In genomic region chr6:138504764-138505689, GRCh38 we compare ENCODE assay signal across 29 cellular contexts. TPM values are rescaled to one million over a fixed set of nuclear protein-coding genes. Genes with fewer than 3 reads are reported as not detected.
DNase-seq lines count a peak whose midpoint lies in the region; ATAC-seq, FAIRE-seq and TF ChIP-seq lines count a peak whose summit lies in the region.
"Had no signal": no experiment of that assay in that cellular context is flagged by ENCODE, and none has a peak within 500 bp of the region (broad histone marks: within the 10 kb centered on the region; RNA-seq: fewer than 3 reads in every experiment).

No MANE protein-coding gene starts in this region.

- no peaks in the 10 kb centered on the region for H3K9me3 ChIP-seq in WERI-Rb-1 (ENCODE audit: severe bottlenecking)
- no peaks in the 10 kb centered on the region for H3K9me3 ChIP-seq in HepG2 (ENCODE audit: low read length)
- H3K9me3 ChIP-seq in small intestine (ENCODE audit: control insufficient read depth, low read depth): no peaks in the 10 kb centered on the region
- H3K9me3 ChIP-seq: BLaER1 treated with 17β-estradiol and CSF1 and Interleukin-3, amounts not matched to agents 10 nM and 100 nM; breast epithelium; upper lobe of left lung had no signal

- peak overlapping the region; percentile 69 for H3K27ac ChIP-seq in WERI-Rb-1
- peak overlapping the region; percentile 80 for H3K27ac ChIP-seq in HepG2 (ENCODE audit: extremely low read length, insufficient read depth, low read length)
- peak overlapping the region; percentile 70 to 76 for H3K27ac ChIP-seq in small intestine (ENCODE audit: low read depth in 1 of 2, low read length in 1 of 2)
- H3K27ac ChIP-seq: BLaER1 treated with 17β-estradiol and CSF1 and Interleukin-3, amounts not matched to agents 10 nM and 100 nM; breast epithelium; epithelial cell of prostate; GM23248; upper lobe of left lung had no signal

- no peak overlapping the region for H3K4me3 ChIP-seq in WERI-Rb-1 (ENCODE audit: low read depth, low read length)
- peak overlapping the region; percentile 11 to 64 (median 33) for H3K4me3 ChIP-seq in HepG2 (replicated peaks in 1 of 3; ENCODE audit: insufficient read depth in 1 of 3, low read depth in 2 of 3, low read length in 3 of 3)
- H3K4me3 ChIP-seq in small intestine (ENCODE audit: low read depth in 1 of 2, low read length in 2 of 2): no peak overlapping the region
- H3K4me3 ChIP-seq: BLaER1 treated with 17β-estradiol and CSF1 and Interleukin-3, amounts not matched to agents 10 nM and 100 nM; breast epithelium; GM23248; upper lobe of left lung had no signal

- intact Hi-C loops in HepG2 (cut with micrococcal nuclease; ENCODE audit: unreplicated experiment): loop anchor here (1.0 to 5.0 kb wide), 4 partner anchors 38 to 388 kb away; no protein-coding TSS in a partner anchor

- FAIRE-seq in HepG2 (lab: Jason Lieb, UNC) (no peak), small intestine (lab: Jason Lieb, UNC) (no peak)

- in situ Hi-C loops in HepG2 (cut with HindIII; ENCODE audit: extremely low pct_ligation_motif_present, low pct_unique_long_range_greater_than_20kb): loop anchor here (5.0 kb wide), 2 partner anchors 73 to 388 kb away; no protein-coding TSS in a partner anchor

- no peak for TF ChIP-seq CTCF in WERI-Rb-1 (IDR thresholded peaks at IDR 0.05; ENCODE audit: low read depth, low read length)
- no peak for TF ChIP-seq CTCF in HepG2 (CRISPR knock-in tag; IDR thresholded peaks at IDR 0.05)

- H3K4me1 ChIP-seq in HepG2 (ENCODE audit: insufficient read depth, low read length): peaks cover 98% of the 10 kb centered on the region
- H3K4me1 ChIP-seq in small intestine (ENCODE audit: control insufficient read depth in 2 of 2, insufficient read depth in 1 of 2, low read depth in 1 of 2, low read length in 1 of 2): peaks cover 4% of the 10 kb centered on the region in 2 donors
- H3K4me1 ChIP-seq: breast epithelium had no signal

- no peak for TF ChIP-seq RAD21 in HepG2 (CRISPR knock-in tag; IDR thresholded peaks at IDR 0.05)

- H3K79me2 ChIP-seq in HepG2 (ENCODE audit: insufficient read depth, low read length): peaks cover 67% of the 10 kb centered on the region

- H3K4me2 ChIP-seq in HepG2 (ENCODE audit: low read depth, low read length): peak overlapping the region; percentile 82

- CTCF ChIA-PET in HepG2 (lab: Yijun Ruan, JAX; ENCODE audit: low intra/inter-chr PET ratio, low total read pairs): interaction anchor here (0.9 kb wide), 1 partner anchor 76 kb away, joined by 3 read pairs; no protein-coding TSS in a partner anchor

- no peaks in the 10 kb centered on the region for H4K20me1 ChIP-seq in HepG2 (ENCODE audit: insufficient read depth, low read length)
- H4K20me1 ChIP-seq: BLaER1 treated with 17β-estradiol and CSF1 and Interleukin-3, amounts not matched to agents 10 nM and 100 nM had no signal

- no peak overlapping the region for H2AFZ ChIP-seq in HepG2 (ENCODE audit: low read length)
- H2AFZ ChIP-seq: GM23248 had no signal

- POLR2A ChIA-PET in HepG2 (lab: Yijun Ruan, JAX): interaction anchor here (0.9 to 2.7 kb wide), 9 partner anchors 9 to 68 kb away, joined by 3 to 14 read pairs (median 4); no protein-coding TSS in a partner anchor

- no peak for TF ChIP-seq EP300 in HepG2 (IDR thresholded peaks at IDR 0.05; ENCODE audit: low read depth in 2 of 2, low read length in 2 of 2)
- no peak for TF ChIP-seq EP300 in HepG2 (CRISPR knock-in tag; IDR thresholded peaks at IDR 0.05; ENCODE audit: borderline replicate concordance)

- BruUV-seq in HepG2 (replicated peaks; lab: Mats Ljungman, UMichigan): no TSS peak

- WGBS in HepG2 (ENCODE audit: low lambda C conversion rate): 61% methylated on average over 14 of the region's 14 CpGs
- WGBS in small intestine, 3 donors: 32 to 68% (median 52%) methylated on average over 14 of the region's 14 CpGs

- H3K27me3 ChIP-seq in WERI-Rb-1 (ENCODE audit: insufficient read depth, low read depth, severe bottlenecking): no peaks in the 10 kb centered on the region
- H3K27me3 ChIP-seq in HepG2 (ENCODE audit: control insufficient read depth in 1 of 2, insufficient read depth in 2 of 2, low read length in 2 of 2): no peaks in the 10 kb centered on the region
- H3K27me3 ChIP-seq in small intestine (ENCODE audit: control insufficient read depth in 2 of 2, insufficient read depth in 2 of 2, low read length in 2 of 2): no peaks in the 10 kb centered on the region
- H3K27me3 ChIP-seq: BLaER1 treated with 17β-estradiol and CSF1 and Interleukin-3, amounts not matched to agents 10 nM and 100 nM; breast epithelium; upper lobe of left lung had no signal

- DNase-seq in HT-29 (ENCODE audit: low spot score) (peak; percentile 56), WERI-Rb-1 (peak; percentile 71), HepG2 (ENCODE audit: low spot score) (no peak), small intestine (peak; percentile 68), KG1 (lab: John Stamatoyannopoulos, UW) (no peak), COLO829 (ENCODE audit: low spot score) (no peak), NCI-H1930 (lab: John Stamatoyannopoulos, UW) (no peak)
- no peak for DNase-seq in activated CD4-positive, alpha-beta T cell treated with anti-CD3 and anti-CD28 coated beads, Interleukin-2, amount 50 U/mL, for 4 hours
- DNase-seq: activated B cell treated with CpG ODN at 0.5 μM for 24 hours; activated CD4-positive, alpha-beta T cell treated with anti-CD3 and anti-CD28 coated beads, Interleukin-2, amount 10 ng/mL, durations not matched to agents 7 days and 5 days; activated effector memory CD4-positive, alpha-beta T cell treated with anti-CD3 and anti-CD28 coated beads, Interleukin-2, amount 50 U/mL, for 16 hours; activated naive CD8-positive, alpha-beta T cell treated with anti-CD3 and anti-CD28 coated beads for 36 hours; activated T-cell treated with anti-CD3 and anti-CD28 coated beads, Interleukin-2, amount 50 U/mL, for 1 hour; anterior cingulate cortex; COR-L47; effector CD4-positive, alpha-beta T cell; GM23248; immature natural killer cell; left ventricle myocardium superior; naive thymus-derived CD4-positive, alpha-beta T cell; NCI-H1092; NCI-H187 treated with DMSO at 0.1 percent for 48 hours; NCI-H526 treated with DMSO at 0.1 percent for 48 hours; occipital lobe; stimulated activated CD4-positive, alpha-beta T cell treated with anti-CD3 and anti-CD28 coated beads, Interleukin-4, amount 100 ng/mL, for 24 hours; upper lobe of left lung had no signal

- ATAC-seq in HepG2: no peak
- ATAC-seq: left ventricle myocardium superior; naive thymus-derived CD4-positive, alpha-beta T cell had no signal

- TF ChIP-seq POLR2A in HepG2 (IDR thresholded peaks at IDR 0.05; ENCODE audit: insufficient read depth in 1 of 2, low read depth in 2 of 2, low read length in 2 of 2): no peak

- H3K36me3 ChIP-seq in WERI-Rb-1 (no peaks in the 10 kb centered on the region), HepG2 (replicated peaks in 1 of 2; ENCODE audit: control insufficient read depth in 1 of 2, insufficient read depth in 2 of 2, low read length in 2 of 2) (no peaks in the 10 kb centered on the region; a peak in 1 of 5 replicates), small intestine (ENCODE audit: control insufficient read depth in 2 of 2, insufficient read depth in 2 of 2, low read length in 2 of 2) (no peaks in the 10 kb centered on the region)
- H3K36me3 ChIP-seq: BLaER1 treated with 17β-estradiol and CSF1 and Interleukin-3, amounts not matched to agents 10 nM and 100 nM; breast epithelium; upper lobe of left lung had no signal

- H3K9ac ChIP-seq in HepG2 (ENCODE audit: insufficient read depth, low read depth, low read length): peak overlapping the region; percentile 57
- H3K9ac ChIP-seq: BLaER1 treated with 17β-estradiol and CSF1 and Interleukin-3, amounts not matched to agents 10 nM and 100 nM; GM23248 had no signal

TF ChIP-seq in HepG2, 621 proteins besides CTCF, POLR2A, EP300 and RAD21 (continues in another document):
- TF ChIP-seq CBX5 (CRISPR knock-in tag; IDR thresholded peaks at IDR 0.05; ENCODE audit: borderline replicate concordance) (no peak), CENPBD1 (CRISPR knock-in tag; IDR thresholded peaks at IDR 0.05; ENCODE audit: borderline replicate concordance, low read depth) (no peak), ZNF337 (CRISPR knock-in tag; IDR thresholded peaks at IDR 0.05; ENCODE audit: borderline replicate concordance, low read depth) (0 out of 2 replicates have a peak, but pooled peaks have one; percentile 5), ZNF430 (CRISPR knock-in tag; IDR thresholded peaks at IDR 0.05) (no peak), SKI (IDR thresholded peaks at IDR 0.05; ENCODE audit: partially characterized antibody) (no peak), ELF1 (CRISPR knock-in tag; IDR thresholded peaks at IDR 0.05) (no peak), ARNT (IDR thresholded peaks at IDR 0.05) (no peak)

RNA-seq across cellular contexts. Expression of gene NHSL1, which starts 5.7 kb away (rescaled TPM):
- 14.1 and 15.6 TPM in 2 replicates for total RNA-seq in HT-29 (2014; rRNA removed; shearing (Covaris generic))
- 53.6 and 59.5 TPM in 2 replicates for total RNA-seq in HepG2 (2016; rRNA removed; fragmentation: Illumina TruSeq; extraction: Trizol)
- 19.0 and 21.3 TPM in 2 replicates for total RNA-seq in HepG2 (2016; cell fraction: cytosol; rRNA removed; fragmentation: Illumina TruSeq; extraction: Trizol; ENCODE audit: low read depth)
- 55.9 and 56.5 TPM in 2 replicates for total RNA-seq in HepG2 (2016; cell fraction: insoluble cytoplasmic fraction; rRNA removed; fragmentation: Illumina TruSeq; extraction: Trizol)
- 22.2 and 23.0 TPM in 2 replicates for total RNA-seq in HepG2 (2016; cell fraction: membrane; rRNA removed; fragmentation: Illumina TruSeq; extraction: Trizol)
- total RNA-seq in HepG2 (2016; cell fraction: nucleus; rRNA removed; fragmentation: Illumina TruSeq; extraction: Trizol): 124 and 133 TPM in 2 replicates
- polyA plus RNA-seq in HepG2 (2011; rRNA removed) (22.6 and 24.9 TPM in 2 replicates), small intestine (10 to 100 TPM; 11.3 to 26.4 (median 21.3) TPM)
- polyA plus RNA-seq in HepG2 (2011; cell fraction: cytosol; rRNA removed): 11.6 and 12.3 TPM in 2 replicates
- polyA plus RNA-seq in HepG2 (2011; cell fraction: nucleus; rRNA removed): 42.8 and 45.1 TPM in 2 replicates
- polyA plus RNA-seq in HepG2 (2012): 23.2 and 25.7 TPM in 2 replicates
- 3.5 and 3.8 TPM in 2 replicates for polyA plus RNA-seq in HepG2 (2016; cell fraction: cytosol; fragmentation: Illumina TruSeq; extraction: Trizol; ENCODE audit: low read depth)
- polyA plus RNA-seq in HepG2 (2016; cell fraction: insoluble cytoplasmic fraction; fragmentation: Illumina TruSeq; extraction: Trizol; ENCODE audit: low read depth): 20.6 and 26.3 TPM in 2 replicates
- 6.4 and 7.5 TPM in 2 replicates for polyA plus RNA-seq in HepG2 (2016; cell fraction: membrane; fragmentation: Illumina TruSeq; extraction: Trizol; ENCODE audit: low read depth)
- polyA plus RNA-seq in HepG2 (2016; cell fraction: nucleus; fragmentation: Illumina TruSeq; extraction: Trizol; ENCODE audit: insufficient read depth, low read depth): 67.3 and 71.2 TPM in 2 replicates
- 4.6 and 265 TPM in 2 replicates for polyA minus RNA-seq in HepG2 (2011; rRNA and poly(A)+ RNA removed; ENCODE audit: low replicate concordance)
- 58.2 and 64.4 TPM in 2 replicates for polyA minus RNA-seq in HepG2 (2011; cell fraction: cytosol; rRNA and poly(A)+ RNA removed)
- polyA minus RNA-seq in HepG2 (2011; cell fraction: nucleus; rRNA and poly(A)+ RNA removed): 179 and 208 TPM in 2 replicates

Comparison
In these comparisons a context has a peak if more than half of its experiments do, and no peak if none do; other contexts are left out.
1. DNase-seq: peak in HT-29 (single experiment), WERI-Rb-1 (single experiment) and small intestine (single experiment); none in HepG2 (single experiment), KG1 (single experiment), COLO829 (single experiment), activated CD4-positive, alpha-beta T cell treated with anti-CD3 and anti-CD28 coated beads, Interleukin-2, amount 50 U/mL, for 4 hours (0 of 2) and NCI-H1930 (0 of 2).
2. H3K4me3 ChIP-seq: peak in HepG2 (3 of 3); none in WERI-Rb-1 (single experiment) and small intestine (0 of 2).
3. Peak in every context shown above with its lines, with median percentiles within 50 percentile points of each other: H3K27ac ChIP-seq.